In genomic region chr3:157355276-157355675, GRCh38 we compare ENCODE assay signal across 13 cellular contexts.
A peak's percentile ranks its signal among the peaks of the same experiment; 100 is the strongest.
DNase-seq lines count a peak whose midpoint lies in the region; ATAC-seq and TF ChIP-seq lines count a peak whose summit lies in the region.
"Had no signal": no experiment of that assay in that cellular context is flagged by ENCODE, and none has a peak within 500 bp of the region (broad histone marks: within the 10 kb centered on the region; RNA-seq: fewer than 3 reads in every experiment).

No MANE protein-coding gene starts in this region.

- H3K4me3 ChIP-seq in IMR-90 (ENCODE audit: insufficient read depth, low read depth, low read length) (no peak overlapping the region), mesenchymal stem cell (ENCODE audit: insufficient read depth in 1 of 2, low read depth in 1 of 2, low read length in 2 of 2) (no peak overlapping the region), retinal pigment epithelial cell (ENCODE audit: low read length) (no peak overlapping the region)
- H3K4me3 ChIP-seq: GM23248 had no signal

- in situ Hi-C loops in IMR-90 (cut with MboI; ENCODE audit: low sequenced_read_pairs) = no loop called here

- H2BK120ac ChIP-seq in IMR-90 (ENCODE audit: low read depth, low read length) (peak overlapping the region; percentile 69), mesenchymal stem cell (ENCODE audit: low read depth, low read length) (no peak overlapping the region)

- TF ChIP-seq CTCF in IMR-90 (conservative IDR thresholded peaks at IDR 0.05; ENCODE audit: low read depth, low read length) (no peak), brain (conservative IDR thresholded peaks at IDR 0.05) (no peak), retinal pigment epithelial cell (conservative IDR thresholded peaks at IDR 0.05; ENCODE audit: low read depth, low read length) (no peak)

- H3K18ac ChIP-seq in IMR-90 (ENCODE audit: low read depth, low read length) (no peak overlapping the region), mesenchymal stem cell (ENCODE audit: low read depth in 1 of 2, low read length in 2 of 2) (no peak overlapping the region)

- no peak overlapping the region for H2AK9ac ChIP-seq in IMR-90 (replicated peaks; ENCODE audit: low read depth, low read length, poor library complexity)

- H3K27me3 ChIP-seq in IMR-90 (ENCODE audit: control insufficient read depth, insufficient read depth, low read length) = no peaks in the 10 kb centered on the region
- no peaks in the 10 kb centered on the region for H3K27me3 ChIP-seq in mesenchymal stem cell (ENCODE audit: control insufficient read depth in 1 of 2, insufficient read depth in 1 of 2, low read length in 2 of 2)

- no peak for TF ChIP-seq POLR2A in IMR-90 (IDR thresholded peaks at IDR 0.05; ENCODE audit: low read depth, low read length)

- peak overlapping the region; percentile 49; the same call in 1 of the 3 replicates for H2BK15ac ChIP-seq in IMR-90 (ENCODE audit: low read depth, low read length)
- no peak overlapping the region for H2BK15ac ChIP-seq in mesenchymal stem cell (ENCODE audit: low read depth, poor library complexity, severe bottlenecking)

- H3K23ac ChIP-seq in IMR-90 (ENCODE audit: low read depth, low read length) = no peak overlapping the region
- no peak overlapping the region for H3K23ac ChIP-seq in mesenchymal stem cell (ENCODE audit: low read length in 2 of 2)

- H2BK5ac ChIP-seq in IMR-90 (ENCODE audit: low read depth, low read length, poor library complexity, severe bottlenecking) = no peak overlapping the region
- H2BK5ac ChIP-seq in mesenchymal stem cell (ENCODE audit: low read depth, low read length, poor library complexity, severe bottlenecking) = no peak overlapping the region

- H2BK12ac ChIP-seq in mesenchymal stem cell (ENCODE audit: low read length in 2 of 2) = no peak overlapping the region

- H3K4me3 Mint-ChIP-seq in brain (peak overlapping the region in 1 of 5 experiments; percentile 9), immature natural killer cell (no peak overlapping the region)
- H3K4me3 Mint-ChIP-seq in stimulated activated naive B cell treated with anti-CD40 and anti-IgM and Interleukin-4, amounts not matched to agents 10 μg/mL and 1 μg/mL and 100 μg/mL, for 72 hours = no peak overlapping the region
- H3K4me3 Mint-ChIP-seq: CD4-positive, alpha-beta memory T cell had no signal

- H3K79me1 ChIP-seq in IMR-90 (ENCODE audit: low read depth in 1 of 2, low read length in 2 of 2) (0 out of 4 replicates have a peak, but pooled peaks cover 0 to 2% of the 10 kb centered on the region in 2 experiments), mesenchymal stem cell (replicated peaks; ENCODE audit: low read length, poor library complexity, severe bottlenecking) (peaks cover 1% of the 10 kb centered on the region)

- H3K36me3 ChIP-seq in IMR-90 (ENCODE audit: control insufficient read depth, insufficient read depth, low read length) (no peaks in the 10 kb centered on the region), mesenchymal stem cell (ENCODE audit: control insufficient read depth in 1 of 2, insufficient read depth in 2 of 2, low read depth in 1 of 2, low read length in 2 of 2) (no peaks in the 10 kb centered on the region)
- H3K36me3 ChIP-seq: BE2C had no signal

- DNase-seq in IMR-90 (no peak), mesenchymal stem cell (no peak), retinal pigment epithelial cell (ENCODE audit: low read depth) (peak; percentile 72), immature natural killer cell (no peak), dermis blood vessel endothelial cell (no peak)
- no peak for DNase-seq in stimulated activated naive B cell treated with anti-CD40 and anti-IgM and Interleukin-4, amounts not matched to agents 10 μg/mL and 1 μg/mL and 100 μg/mL, for 72 hours
- DNase-seq: BE2C; CD4-positive, alpha-beta memory T cell; DND-41 had no signal

- dilution Hi-C loops in IMR-90 (cut with HindIII; ENCODE audit: low sequenced_read_pairs, unreplicated experiment) = no loop called here

- no peaks in the 10 kb centered on the region for H4K20me1 ChIP-seq in IMR-90 (ENCODE audit: insufficient read depth, low read length)

- no peak overlapping the region; the same call in 1 of the 2 replicates for H4K5ac ChIP-seq in IMR-90 (ENCODE audit: low read depth, low read length)

- H4K8ac ChIP-seq in IMR-90 (ENCODE audit: low read depth in 2 of 2, low read length in 2 of 2) (peak overlapping the region in 1 of 2 experiments; percentile 22; a peak in 1 of 4 replicates), mesenchymal stem cell (ENCODE audit: low read length) (no peak overlapping the region)

- 0 out of 2 replicates have a peak overlapping the region, but pooled peaks have one; percentile 59 for H3K4ac ChIP-seq in IMR-90 (ENCODE audit: low read depth, low read length)
- H3K4ac ChIP-seq in mesenchymal stem cell (ENCODE audit: low read depth in 1 of 2, low read length in 2 of 2) = no peak overlapping the region

- H3K36me3 Mint-ChIP-seq in brain (peaks cover 12% of the 10 kb centered on the region), immature natural killer cell (no peaks in the 10 kb centered on the region)
- no peaks in the 10 kb centered on the region for H3K36me3 Mint-ChIP-seq in stimulated activated naive B cell treated with anti-CD40 and anti-IgM and Interleukin-4, amounts not matched to agents 10 μg/mL and 1 μg/mL and 100 μg/mL, for 72 hours
- H3K36me3 Mint-ChIP-seq: CD4-positive, alpha-beta memory T cell had no signal

- H3K27ac ChIP-seq in IMR-90 (ENCODE audit: insufficient read depth, low read length) (no peak overlapping the region), mesenchymal stem cell (ENCODE audit: low read length, poor library complexity, severe bottlenecking) (no peak overlapping the region)
- H3K27ac ChIP-seq: C4-2B, GM23248, HL-60 had no signal

- no peaks in the 10 kb centered on the region for H3K9me3 ChIP-seq in IMR-90 (ENCODE audit: control insufficient read depth, insufficient read depth, low read length)
- no peaks in the 10 kb centered on the region for H3K9me3 ChIP-seq in mesenchymal stem cell (ENCODE audit: control insufficient read depth, low read length)
- H3K9me3 ChIP-seq: BE2C had no signal

- H3K27me3 Mint-ChIP-seq in brain (no peaks in the 10 kb centered on the region), immature natural killer cell (ENCODE audit: low read depth in 3 of 3) (peaks cover 0 to 3% (median under 1%) of the 10 kb centered on the region in 3 donors)
- H3K27me3 Mint-ChIP-seq in stimulated activated naive B cell treated with anti-CD40 and anti-IgM and Interleukin-4, amounts not matched to agents 10 μg/mL and 1 μg/mL and 100 μg/mL, for 72 hours = peaks cover 0 to 3% of the 10 kb centered on the region in 2 donors

- intact Hi-C loops in IMR-90 (cut with micrococcal nuclease) = loop anchor here (5.0 to 10.0 kb wide), 2 partner anchors 140 to 153 kb away; no protein-coding TSS in a partner anchor

- no peak for ATAC-seq in IMR-90 (ENCODE audit: low read depth)
- no peak for ATAC-seq in stimulated activated naive B cell treated with anti-CD40 and anti-IgM and Interleukin-4, amounts not matched to agents 10 μg/mL and 1 μg/mL and 100 μg/mL, for 72 hours (replicated peaks)

- CTCF ChIA-PET in IMR-90 (lab: Yijun Ruan, JAX) = no interaction called here

- H2AK5ac ChIP-seq in IMR-90 (ENCODE audit: low read depth, low read length) (peak overlapping the region; percentile 86), mesenchymal stem cell (ENCODE audit: low read length, severe bottlenecking) (no peak overlapping the region)

- H3K9me3 Mint-ChIP-seq in brain = peaks cover 0 to 7% (median under 1%) of the 10 kb centered on the region in 5 experiments
- H3K9me3 Mint-ChIP-seq in immature natural killer cell = peaks cover 0 to 14% (median 7%) of the 10 kb centered on the region in 6 donors
- H3K9me3 Mint-ChIP-seq in stimulated activated naive B cell treated with anti-CD40 and anti-IgM and Interleukin-4, amounts not matched to agents 10 μg/mL and 1 μg/mL and 100 μg/mL, for 72 hours = peaks cover 0 to 2% of the 10 kb centered on the region in 2 donors

- no peak overlapping the region for H3K9ac ChIP-seq in IMR-90 (ENCODE audit: low read depth, low read length)
- peak overlapping the region; percentile 20 for H3K9ac ChIP-seq in mesenchymal stem cell (ENCODE audit: low read length)
- H3K9ac ChIP-seq: GM23248 had no signal

- no TSS peak for BruUV-seq in IMR-90 (replicated peaks; lab: Mats Ljungman, UMichigan)

- TF ChIP-seq RAD21 in IMR-90 (IDR thresholded peaks at IDR 0.05; ENCODE audit: low read length) = no peak

- peak overlapping the region; percentile 19; the same call in 1 of the 2 replicates for H3K14ac ChIP-seq in IMR-90 (replicated peaks; ENCODE audit: low read depth, low read length)
- no peak overlapping the region for H3K14ac ChIP-seq in mesenchymal stem cell (ENCODE audit: low read length in 2 of 2)

- no peak overlapping the region for H3K56ac ChIP-seq in IMR-90 (ENCODE audit: extremely low read depth, insufficient read depth, low read length)

- WGBS in IMR-90 (ENCODE audit: extremely low coverage in 2 of 2, insufficient read length in 1 of 2), 2 experiments = no CpG with 5 or more reads among the region's 2 CpGs
- 79% methylated on average over 2 of the region's 2 CpGs for WGBS in mesenchymal stem cell

- H3K4me2 ChIP-seq in IMR-90 (ENCODE audit: low read depth, low read length) (no peak overlapping the region), mesenchymal stem cell (ENCODE audit: low read length, poor library complexity, severe bottlenecking) (no peak overlapping the region)

- H4K91ac ChIP-seq in IMR-90 (ENCODE audit: insufficient read depth, low read depth, low read length) (peak overlapping the region; percentile 55; the same call in 1 of the 2 replicates), mesenchymal stem cell (ENCODE audit: low read length) (no peak overlapping the region)

- H2AFZ ChIP-seq in IMR-90 (replicated peaks; ENCODE audit: low read length, poor library complexity) (no peak overlapping the region), mesenchymal stem cell (ENCODE audit: low read depth, low read length) (no peak overlapping the region)
- H2AFZ ChIP-seq: GM23248 had no signal

- POLR2A ChIA-PET in IMR-90 (lab: Charles Lee; ENCODE audit: unreplicated experiment) = no interaction called here

- H2BK20ac ChIP-seq in IMR-90 (ENCODE audit: low read depth, low read length) = peak overlapping the region; percentile 71; the same call in 1 of the 2 replicates

- H3K4me1 ChIP-seq in IMR-90 (ENCODE audit: control insufficient read depth, insufficient read depth, low read length) = peaks cover 2% of the 10 kb centered on the region; the same call in 1 of the 2 replicates
- peaks cover 5% of the 10 kb centered on the region for H3K4me1 ChIP-seq in mesenchymal stem cell (ENCODE audit: control insufficient read depth, insufficient read depth, low read depth, low read length)
- H3K4me1 ChIP-seq: BE2C had no signal

- peaks cover 6% of the 10 kb centered on the region; the same call in 1 of the 2 replicates for H3K9me1 ChIP-seq in IMR-90 (ENCODE audit: insufficient read depth, low read length)

- H3K27ac Mint-ChIP-seq in brain (peak overlapping the region; percentile 3 to 76 (median 21)), immature natural killer cell (no peak overlapping the region)
- no peak overlapping the region for H3K27ac Mint-ChIP-seq in stimulated activated naive B cell treated with anti-CD40 and anti-IgM and Interleukin-4, amounts not matched to agents 10 μg/mL and 1 μg/mL and 100 μg/mL, for 72 hours
- H3K27ac Mint-ChIP-seq: CD4-positive, alpha-beta memory T cell had no signal

- H3K4me1 Mint-ChIP-seq in brain (peaks cover 20% of the 10 kb centered on the region), immature natural killer cell (no peaks in the 10 kb centered on the region)
- H3K4me1 Mint-ChIP-seq in stimulated activated naive B cell treated with anti-CD40 and anti-IgM and Interleukin-4, amounts not matched to agents 10 μg/mL and 1 μg/mL and 100 μg/mL, for 72 hours = no peaks in the 10 kb centered on the region
- H3K4me1 Mint-ChIP-seq: CD4-positive, alpha-beta memory T cell had no signal

Comparison
In these comparisons a context has a peak if more than half of its experiments do, and no peak if none do; other contexts are left out.
1. H3K27ac Mint-ChIP-seq: peak in brain (5 of 5); none in immature natural killer cell (0 of 6) and stimulated activated naive B cell treated with anti-CD40 and anti-IgM and Interleukin-4, amounts not matched to agents 10 μg/mL and 1 μg/mL and 100 μg/mL, for 72 hours (single experiment).